In genomic region chr6:36662827-36663256, GRCh38 we compare ENCODE assay signal across 17 cellular contexts. TPM values are rescaled to one million over a fixed set of nuclear protein-coding genes. Genes with fewer than 3 reads are reported as not detected.
A peak's percentile ranks its signal among the peaks of the same experiment; 100 is the strongest.
DNase-seq lines count a peak whose midpoint lies in the region; ATAC-seq and TF ChIP-seq lines count a peak whose summit lies in the region.
"Had no signal": no experiment of that assay in that cellular context is flagged by ENCODE, and none has a peak within 500 bp of the region (broad histone marks: within the 10 kb centered on the region; RNA-seq: fewer than 3 reads in every experiment).

No MANE protein-coding gene starts in this region.

- no peak overlapping the region for H2AFZ ChIP-seq in IMR-90 (replicated peaks; ENCODE audit: low read length, poor library complexity)

- CTCF ChIA-PET in CD4-positive, alpha-beta T cell (lab: Charles Lee), result no interaction called here
- CTCF ChIA-PET in IMR-90 (lab: Yijun Ruan, JAX), result no interaction called here
- CTCF ChIA-PET in activated CD8-positive, alpha-beta T cell treated with anti-CD3 and anti-CD28 coated beads, Interleukin-2, amount 10 ng/mL, durations not matched to agents 7 days and 5 days (lab: Charles Lee), result interaction anchor here (0.6 to 2.0 kb wide), 5 partner anchors 12 to 436 kb away, joined by 3 to 5 read pairs (median 4); partner anchors contain the start of gene CDKN1A

- no peaks in the 10 kb centered on the region for H3K36me3 Mint-ChIP-seq in CD4-positive, alpha-beta T cell (ENCODE audit: low read depth)
- H3K36me3 Mint-ChIP-seq in activated CD8-positive, alpha-beta T cell treated with anti-CD3 and anti-CD28 coated beads, Interleukin-2, amount 10 ng/mL, durations not matched to agents 7 days and 5 days (ENCODE audit: low read depth), result no peaks in the 10 kb centered on the region

- no peaks in the 10 kb centered on the region for H4K20me1 ChIP-seq in IMR-90 (ENCODE audit: insufficient read depth, low read length)

- H3K14ac ChIP-seq in IMR-90 (replicated peaks; ENCODE audit: low read depth, low read length), result peak overlapping the region; percentile 63; the same call in 1 of the 2 replicates

- H3K4me1 ChIP-seq in IMR-90 (ENCODE audit: control insufficient read depth, insufficient read depth, low read length) (peaks cover 14% of the 10 kb centered on the region), right lobe of liver (peaks cover 0 to 13% (median 0%) of the 10 kb centered on the region in 4 donors)

- 0 out of 2 replicates have a peak overlapping the region, but pooled peaks have one; percentile 14 for H3K23ac ChIP-seq in IMR-90 (ENCODE audit: low read depth, low read length)

- peak overlapping the region; percentile 70 for H3K27ac Mint-ChIP-seq in CD4-positive, alpha-beta T cell
- H3K27ac Mint-ChIP-seq in activated CD8-positive, alpha-beta T cell treated with anti-CD3 and anti-CD28 coated beads, Interleukin-2, amount 10 ng/mL, durations not matched to agents 7 days and 5 days, result no peak overlapping the region
- H3K27ac Mint-ChIP-seq: activated CD4-positive, alpha-beta memory T cell treated with anti-CD3 and anti-CD28 coated beads, Interleukin-2, amount 10 ng/mL, durations not matched to agents 7 days and 5 days; T-helper 1 cell treated with Interleukin-12 subunit alpha and Interleukin-12 subunit beta and Interleukin-4 antibody, amounts not matched to agents 30 μg/mL and 1 μg/mL, for 36 hours had no signal

- H3K9ac ChIP-seq in IMR-90 (ENCODE audit: low read depth, low read length), result no peak overlapping the region

- POLR2A ChIA-PET in CD4-positive, alpha-beta T cell (lab: Charles Lee), result interaction anchor here (0.6 to 0.7 kb wide), 2 partner anchors 56 to 61 kb away, joined by 3 read pairs; no protein-coding TSS in a partner anchor
- POLR2A ChIA-PET in IMR-90 (lab: Charles Lee; ENCODE audit: unreplicated experiment), result no interaction called here
- POLR2A ChIA-PET in activated CD8-positive, alpha-beta T cell treated with anti-CD3 and anti-CD28 coated beads, Interleukin-2, amount 10 ng/mL, durations not matched to agents 7 days and 5 days (lab: Charles Lee), result interaction anchor here (0.6 to 0.9 kb wide), 2 partner anchors 16 to 62 kb away, joined by 3 to 5 read pairs; partner anchors contain the start of gene CDKN1A

- DNase-seq in CD4-positive, alpha-beta T cell, result no peak
- DNase-seq in IMR-90 (no peak), right lobe of liver (peak in 1 of 3 donors; percentile 58), posterior vena cava (ENCODE audit: low spot score) (no peak), amygdala (lab: John Stamatoyannopoulos, UW) (no peak), WERI-Rb-1 (no peak)
- no peak for DNase-seq in activated CD8-positive, alpha-beta T cell treated with anti-CD3 and anti-CD28 coated beads, Interleukin-2, amount 10 ng/mL, durations not matched to agents 7 days and 5 days
- DNase-seq: activated CD4-positive, alpha-beta memory T cell treated with anti-CD3 and anti-CD28 coated beads, Interleukin-2, amount 10 ng/mL, durations not matched to agents 7 days and 5 days; activated gamma-delta T cell; hypothalamus; Kasumi-1; left ventricle myocardium superior; substantia nigra had no signal

- intact Hi-C loops in CD4-positive, alpha-beta T cell (cut with DNase I, micrococcal nuclease), result no loop called here
- intact Hi-C loops in IMR-90 (cut with micrococcal nuclease) (no loop called here), right lobe of liver (cut with DNase I) (no loop called here), posterior vena cava (cut with DNase I) (no loop called here)

- H3K9me3 ChIP-seq in CD4-positive, alpha-beta T cell (ENCODE audit: control insufficient read depth, low read length), result no peaks in the 10 kb centered on the region
- no peaks in the 10 kb centered on the region for H3K9me3 ChIP-seq in IMR-90 (ENCODE audit: control insufficient read depth, insufficient read depth, low read length)
- H3K9me3 ChIP-seq in right lobe of liver, result no peaks in the 10 kb centered on the region
- H3K9me3 ChIP-seq in WERI-Rb-1 (ENCODE audit: severe bottlenecking), result no peaks in the 10 kb centered on the region

- peak overlapping the region; percentile 45; the same call in 1 of the 2 replicates for H2BK120ac ChIP-seq in IMR-90 (ENCODE audit: low read depth, low read length)

- no peak overlapping the region for H3K56ac ChIP-seq in IMR-90 (ENCODE audit: extremely low read depth, insufficient read depth, low read length)

- no peak overlapping the region for H3K4me3 Mint-ChIP-seq in CD4-positive, alpha-beta T cell
- no peak overlapping the region for H3K4me3 Mint-ChIP-seq in activated CD8-positive, alpha-beta T cell treated with anti-CD3 and anti-CD28 coated beads, Interleukin-2, amount 10 ng/mL, durations not matched to agents 7 days and 5 days
- H3K4me3 Mint-ChIP-seq: activated CD4-positive, alpha-beta memory T cell treated with anti-CD3 and anti-CD28 coated beads, Interleukin-2, amount 10 ng/mL, durations not matched to agents 7 days and 5 days; T-helper 1 cell treated with Interleukin-12 subunit alpha and Interleukin-12 subunit beta and Interleukin-4 antibody, amounts not matched to agents 30 μg/mL and 1 μg/mL, for 36 hours had no signal

- H4K5ac ChIP-seq in IMR-90 (ENCODE audit: low read depth, low read length), result no peak overlapping the region

- TF ChIP-seq POLR2A in IMR-90 (IDR thresholded peaks at IDR 0.05; ENCODE audit: low read depth, low read length), result no peak
- no peak for TF ChIP-seq POLR2A in right lobe of liver (IDR thresholded peaks at IDR 0.05)

- H3K27me3 Mint-ChIP-seq in CD4-positive, alpha-beta T cell, result peaks cover 15% of the 10 kb centered on the region
- peaks cover 24% of the 10 kb centered on the region for H3K27me3 Mint-ChIP-seq in activated CD8-positive, alpha-beta T cell treated with anti-CD3 and anti-CD28 coated beads, Interleukin-2, amount 10 ng/mL, durations not matched to agents 7 days and 5 days (ENCODE audit: low read depth)

- H3K18ac ChIP-seq in IMR-90 (ENCODE audit: low read depth, low read length), result no peak overlapping the region

- H2BK20ac ChIP-seq in IMR-90 (ENCODE audit: low read depth, low read length), result peak overlapping the region; percentile 47

- TF ChIP-seq RAD21 in IMR-90 (IDR thresholded peaks at IDR 0.05; ENCODE audit: low read length), result no peak

- H4K8ac ChIP-seq in IMR-90 (ENCODE audit: low read depth in 2 of 2, low read length in 2 of 2), result no peak overlapping the region

- no peak overlapping the region for H3K4me2 ChIP-seq in IMR-90 (ENCODE audit: low read depth, low read length)

- peak overlapping the region; percentile 68; the same call in 1 of the 2 replicates for H2AK5ac ChIP-seq in IMR-90 (ENCODE audit: low read depth, low read length)

- H3K9me3 Mint-ChIP-seq in CD4-positive, alpha-beta T cell, result no peaks in the 10 kb centered on the region
- no peaks in the 10 kb centered on the region for H3K9me3 Mint-ChIP-seq in activated CD8-positive, alpha-beta T cell treated with anti-CD3 and anti-CD28 coated beads, Interleukin-2, amount 10 ng/mL, durations not matched to agents 7 days and 5 days (ENCODE audit: insufficient read depth)
- H3K9me3 Mint-ChIP-seq: activated CD4-positive, alpha-beta memory T cell treated with anti-CD3 and anti-CD28 coated beads, Interleukin-2, amount 10 ng/mL, durations not matched to agents 7 days and 5 days; T-helper 1 cell treated with Interleukin-12 subunit alpha and Interleukin-12 subunit beta and Interleukin-4 antibody, amounts not matched to agents 30 μg/mL and 1 μg/mL, for 36 hours had no signal

- peak; percentile 69 for ATAC-seq in CD4-positive, alpha-beta T cell (ENCODE audit: poor library complexity)
- ATAC-seq in IMR-90 (ENCODE audit: low read depth) (no peak), right lobe of liver (peak; percentile 27 to 62 (median 42)), GM21786 (IDR thresholded peaks at IDR 0.05; ENCODE audit: unreplicated experiment) (no peak)
- ATAC-seq in activated CD8-positive, alpha-beta T cell treated with anti-CD3 and anti-CD28 coated beads, Interleukin-2, amount 10 ng/mL, durations not matched to agents 7 days and 5 days, result peak; percentile 31
- ATAC-seq: left ventricle myocardium superior had no signal

- H3K36me3 ChIP-seq in IMR-90 (ENCODE audit: control insufficient read depth, insufficient read depth, low read length) (no peaks in the 10 kb centered on the region), right lobe of liver (no peaks in the 10 kb centered on the region), WERI-Rb-1 (no peaks in the 10 kb centered on the region)
- H3K36me3 ChIP-seq: cardiac muscle cell had no signal

- H3K79me1 ChIP-seq in IMR-90 (ENCODE audit: low read depth in 1 of 2, low read length in 2 of 2), result peaks cover 0 to 13% of the 10 kb centered on the region in 2 experiments; a peak in 2 of 4 replicates

- dilution Hi-C loops in IMR-90 (cut with HindIII; ENCODE audit: low sequenced_read_pairs, unreplicated experiment), result no loop called here

- H3K27me3 ChIP-seq in CD4-positive, alpha-beta T cell (ENCODE audit: control insufficient read depth, insufficient read depth, low read length), result peaks cover 22% of the 10 kb centered on the region
- no peaks in the 10 kb centered on the region for H3K27me3 ChIP-seq in IMR-90 (ENCODE audit: control insufficient read depth, insufficient read depth, low read length)
- no peaks in the 10 kb centered on the region for H3K27me3 ChIP-seq in right lobe of liver
- H3K27me3 ChIP-seq in WERI-Rb-1 (ENCODE audit: insufficient read depth, low read depth, severe bottlenecking), result no peaks in the 10 kb centered on the region
- H3K27me3 ChIP-seq: cardiac muscle cell had no signal

- peaks cover 11% of the 10 kb centered on the region for H3K9me1 ChIP-seq in IMR-90 (ENCODE audit: insufficient read depth, low read length)

- H3K4me3 ChIP-seq in IMR-90 (ENCODE audit: insufficient read depth, low read depth, low read length) (no peak overlapping the region), right lobe of liver (no peak overlapping the region), WERI-Rb-1 (ENCODE audit: low read depth, low read length) (no peak overlapping the region)
- H3K4me3 ChIP-seq: cardiac muscle cell had no signal

- WGBS in IMR-90 (ENCODE audit: extremely low coverage in 2 of 2, insufficient read length in 1 of 2), 2 experiments, result 72% methylated on average over 3 of the region's 6 CpGs; no CpG with 5 or more reads in 1 of the 2 experiments
- WGBS in right lobe of liver (ENCODE audit: insufficient coverage, low coverage, low lambda C conversion rate, missing lambda C conversion rate), result 55% methylated on average over 6 of the region's 6 CpGs

- peak overlapping the region; percentile 23; the same call in 1 of the 2 replicates for H4K91ac ChIP-seq in IMR-90 (ENCODE audit: insufficient read depth, low read depth, low read length)

- TF ChIP-seq CTCF in CD4-positive, alpha-beta T cell (IDR thresholded peaks at IDR 0.05), result no peak
- TF ChIP-seq CTCF in IMR-90 (conservative IDR thresholded peaks at IDR 0.05; ENCODE audit: low read depth, low read length), result no peak
- no peak for TF ChIP-seq CTCF in right lobe of liver (IDR thresholded peaks at IDR 0.05)
- no peak for TF ChIP-seq CTCF in WERI-Rb-1 (IDR thresholded peaks at IDR 0.05; ENCODE audit: low read depth, low read length)

- peak overlapping the region; percentile 55 for H3K4ac ChIP-seq in IMR-90 (ENCODE audit: low read depth, low read length)

- H2BK5ac ChIP-seq in IMR-90 (ENCODE audit: low read depth, low read length, poor library complexity, severe bottlenecking), result no peak overlapping the region

- H2AK9ac ChIP-seq in IMR-90 (replicated peaks; ENCODE audit: low read depth, low read length, poor library complexity), result no peak overlapping the region

- H3K4me1 Mint-ChIP-seq in CD4-positive, alpha-beta T cell (ENCODE audit: low read depth), result peaks cover 3% of the 10 kb centered on the region
- H3K4me1 Mint-ChIP-seq in activated CD8-positive, alpha-beta T cell treated with anti-CD3 and anti-CD28 coated beads, Interleukin-2, amount 10 ng/mL, durations not matched to agents 7 days and 5 days (ENCODE audit: low read depth), result peaks cover 17% of the 10 kb centered on the region

- peak overlapping the region; percentile 46; the same call in 1 of the 3 replicates for H2BK15ac ChIP-seq in IMR-90 (ENCODE audit: low read depth, low read length)

- no TSS peak for BruUV-seq in IMR-90 (replicated peaks; lab: Mats Ljungman, UMichigan)

- in situ Hi-C loops in IMR-90 (cut with MboI; ENCODE audit: low sequenced_read_pairs), result no loop called here

- no peak overlapping the region for H3K27ac ChIP-seq in CD4-positive, alpha-beta T cell (ENCODE audit: low read depth, low read length)
- no peak overlapping the region for H3K27ac ChIP-seq in IMR-90 (ENCODE audit: insufficient read depth, low read length)
- H3K27ac ChIP-seq in right lobe of liver, result no peak overlapping the region
- no peak overlapping the region for H3K27ac ChIP-seq in WERI-Rb-1
- H3K27ac ChIP-seq: C4-2B, cardiac muscle cell had no signal

RNA-seq across cellular contexts. Expression of gene CDKN1A, which starts 15.7 kb away (rescaled TPM):
- total RNA-seq in CD4-positive, alpha-beta T cell, result 10 to 100 TPM; 98.3 to 98.6 TPM
- 155 and 171 TPM in 2 replicates for total RNA-seq in IMR-90 (2012; rRNA removed)
- 558 and 576 TPM in 2 replicates for polyA plus RNA-seq in IMR-90 (2012; rRNA removed)
- 616 and 909 TPM in 2 replicates for polyA plus RNA-seq in IMR-90 (2012; cell fraction: cytosol; rRNA removed)
- 366 and 434 TPM in 2 replicates for polyA plus RNA-seq in IMR-90 (2012; cell fraction: nucleus; rRNA removed; ENCODE audit: low replicate concordance)
- total RNA-seq in activated CD8-positive, alpha-beta T cell treated with anti-CD3 and anti-CD28 coated beads, Interleukin-2, amount 10 ng/mL, durations not matched to agents 7 days and 5 days, result 10 to 100 TPM; 43.4 to 44.2 TPM
- total RNA-seq in right lobe of liver, result 100 to 1,000 TPM in 1 of 6 experiments, 10 to 100 TPM in 5; 20.0 to 124 (median 58.6) TPM
- 100 to 1,000 TPM in 1 of 2 donors, 10 to 100 TPM in 1; 87.4 to 195 TPM for total RNA-seq in posterior vena cava

RNA-seq across cellular contexts. Expression of gene RAB44, which starts 34.8 kb away (rescaled TPM):
- under 1 TPM; 0.22 TPM for total RNA-seq in CD4-positive, alpha-beta T cell
- not detected in 2 replicates for total RNA-seq in IMR-90 (2012; rRNA removed)
- polyA plus RNA-seq in IMR-90 (2012; rRNA removed), result 0.03 and 0.06 TPM in 2 replicates
- polyA plus RNA-seq in IMR-90 (2012; cell fraction: cytosol; rRNA removed), result 0.01 TPM in 1 of 2 replicates, not detected in the other
- 0.35 and 0.36 TPM in 2 replicates for polyA plus RNA-seq in IMR-90 (2012; cell fraction: nucleus; rRNA removed; ENCODE audit: low replicate concordance)
- not detected for total RNA-seq in activated CD8-positive, alpha-beta T cell treated with anti-CD3 and anti-CD28 coated beads, Interleukin-2, amount 10 ng/mL, durations not matched to agents 7 days and 5 days
- total RNA-seq in right lobe of liver, result under 1 TPM in 3 of 6 experiments, not detected in 3; 0.05 to 0.07 (median 0.07) TPM
- total RNA-seq in posterior vena cava, result under 1 TPM; 0.33 to 0.42 TPM
- total RNA-seq: cardiac muscle cell had no signal
- polyA plus RNA-seq: cardiac muscle cell had no signal

Comparison
In these comparisons a context has a peak if more than half of its experiments do, and no peak if none do; other contexts are left out.
1. ATAC-seq: peak in CD4-positive, alpha-beta T cell (single experiment), activated CD8-positive, alpha-beta T cell treated with anti-CD3 and anti-CD28 coated beads, Interleukin-2, amount 10 ng/mL, durations not matched to agents 7 days and 5 days (single experiment) and right lobe of liver (4 of 4); none in IMR-90 (single experiment) and GM21786 (single experiment).